Comparison of ENCODE assay signal across 18 cellular contexts in genomic region chr3:49715611-49716121, GRCh38. TPM values are rescaled to one million over a fixed set of nuclear protein-coding genes. Genes with fewer than 3 reads are reported as not detected.
"Had no signal": no experiment of that assay in that cellular context is flagged by ENCODE, and none has a peak within 500 bp of the region (broad histone marks: within the 10 kb centered on the region; RNA-seq: fewer than 3 reads in every experiment).

No MANE protein-coding gene starts in this region.

- H3K27ac Mint-ChIP-seq: activated CD8-positive, alpha-beta T cell treated with anti-CD3 and anti-CD28 coated beads for 36 hours; effector memory CD8-positive, alpha-beta T cell had no signal

- H3K27ac ChIP-seq: brain microvascular endothelial cell, heart left ventricle, pancreas, upper lobe of left lung had no signal

- H3K9me3 Mint-ChIP-seq: activated CD8-positive, alpha-beta T cell treated with anti-CD3 and anti-CD28 coated beads for 36 hours; effector memory CD8-positive, alpha-beta T cell; neural crest cell; stimulated activated naive CD8-positive, alpha-beta T cell treated with anti-CD3 and anti-CD28 coated beads, Interleukin-15, amount 100 ng/mL, for 72 hours had no signal

- H3K4me3 Mint-ChIP-seq: activated CD8-positive, alpha-beta T cell treated with anti-CD3 and anti-CD28 coated beads for 36 hours; effector memory CD8-positive, alpha-beta T cell; stimulated activated naive CD8-positive, alpha-beta T cell treated with anti-CD3 and anti-CD28 coated beads, Interleukin-15, amount 100 ng/mL, for 72 hours had no signal

- H3K9me3 ChIP-seq: heart left ventricle, pancreas, upper lobe of left lung had no signal

- ATAC-seq: activated CD8-positive, alpha-beta T cell treated with anti-CD3 and anti-CD28 coated beads for 36 hours; effector memory CD8-positive, alpha-beta T cell; heart left ventricle; pancreas; stimulated activated naive CD8-positive, alpha-beta T cell treated with anti-CD3 and anti-CD28 coated beads, Interleukin-15, amount 100 ng/mL, for 72 hours had no signal

- H3K27me3 Mint-ChIP-seq: activated CD8-positive, alpha-beta T cell treated with anti-CD3 and anti-CD28 coated beads for 36 hours; effector memory CD8-positive, alpha-beta T cell; stimulated activated naive CD8-positive, alpha-beta T cell treated with anti-CD3 and anti-CD28 coated beads, Interleukin-15, amount 100 ng/mL, for 72 hours had no signal

- H3K27me3 ChIP-seq: brain microvascular endothelial cell, heart left ventricle, pancreas, upper lobe of left lung had no signal

- FAIRE-seq: pancreas had no signal

- DNase-seq: activated CD4-positive, alpha-beta T cell treated with anti-CD3 and anti-CD28 coated beads for 4 hours; activated CD8-positive, alpha-beta T cell treated with anti-CD3 and anti-CD28 coated beads for 36 hours; activated T-cell treated with anti-CD3 and anti-CD28 coated beads, Interleukin-2, amount 50 U/mL, for 48 hours; anterior cingulate cortex; brain microvascular endothelial cell; effector memory CD8-positive, alpha-beta T cell; foreskin melanocyte; mesenchymal stem cell; retina; stimulated activated naive CD8-positive, alpha-beta T cell treated with anti-CD3 and anti-CD28 coated beads, Interleukin-15, amount 100 ng/mL, for 72 hours; T-helper 2 cell had no signal

- H3K4me2 ChIP-seq: smooth muscle cell had no signal

- H3K36me3 ChIP-seq: pancreas had no signal

- H3K4me3 ChIP-seq: heart left ventricle, pancreas, smooth muscle cell, upper lobe of left lung had no signal

RNA-seq across cellular contexts. Expression of gene AMIGO3, which starts 3.8 kb away (rescaled TPM):
- total RNA-seq: liver, pancreas had no signal
- polyA plus RNA-seq: fibroblast of lung had no signal
